ENCODE assay signal across 20 cellular contexts in the genomic region with DNA sequence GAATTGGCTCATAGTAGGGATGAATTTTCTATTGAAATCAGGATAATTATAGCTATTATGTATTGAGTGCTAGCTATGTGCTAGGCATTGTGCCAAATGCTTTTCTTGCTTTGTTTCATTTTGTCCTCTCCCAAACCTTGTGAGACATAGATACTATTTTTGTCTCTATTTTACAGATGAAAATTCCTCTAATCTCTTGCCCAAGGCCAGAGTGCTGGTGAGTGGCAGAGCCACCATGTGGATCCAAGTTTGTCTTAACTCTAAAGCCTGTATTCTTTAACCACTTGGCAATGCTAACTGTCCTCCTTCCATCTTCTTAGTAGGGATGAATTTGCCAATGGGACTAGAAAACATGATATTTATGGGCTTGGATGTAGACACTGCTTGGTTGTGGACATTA. TPM values are rescaled to one million over a fixed set of nuclear protein-coding genes. Genes with fewer than 3 reads are reported as not detected.
DNase-seq lines count a peak whose midpoint lies in the region; ATAC-seq and TF ChIP-seq lines count a peak whose summit lies in the region.
"Had no signal": no experiment of that assay in that cellular context is flagged by ENCODE, and none has a peak within 500 bp of the region (broad histone marks: within the 10 kb centered on the region; RNA-seq: fewer than 3 reads in every experiment).

No MANE protein-coding gene starts in this region.

- no peaks in the 10 kb centered on the region for H3K27me3 ChIP-seq in adrenal gland
- H3K27me3 ChIP-seq in skeletal muscle tissue (ENCODE audit: control insufficient read depth in 3 of 3, insufficient read depth in 3 of 3, low read length in 3 of 3) = peaks cover 0 to 2% (median 0%) of the 10 kb centered on the region in 3 donors

- TF ChIP-seq POLR2A in adrenal gland (IDR thresholded peaks at IDR 0.05) = no peak

- peak; percentile 49 for ATAC-seq in Right ventricle myocardium superior (ENCODE audit: poor library complexity)
- ATAC-seq in Right ventricle myocardium inferior = no peak
- ATAC-seq: GM12878, PC-3 had no signal

- H3K36me3 ChIP-seq in adrenal gland (replicated peaks in 1 of 2) (no peaks in the 10 kb centered on the region), skeletal muscle tissue (ENCODE audit: control insufficient read depth in 3 of 3, insufficient read depth in 3 of 3, low read length in 3 of 3) (no peaks in the 10 kb centered on the region)
- H3K36me3 ChIP-seq: HAP-1 had no signal

- DNase-seq in Right ventricle myocardium superior = no peak
- no peak for DNase-seq in Right ventricle myocardium inferior (ENCODE audit: missing footprints)
- peak in 6 of 7 donors; percentile 22 to 53 (median 46) for DNase-seq in adrenal gland
- DNase-seq in fibroblast of the aortic adventitia (ENCODE audit: low read depth) = peak; percentile 16
- no peak for DNase-seq in NCI-H2227 (lab: John Stamatoyannopoulos, UW; ENCODE audit: unreplicated experiment)
- DNase-seq in activated effector memory CD4-positive, alpha-beta T cell treated with anti-CD3 and anti-CD28 coated beads, Interleukin-2, amount 50 U/mL, for 16 hours = no peak
- DNase-seq in DMS53 (lab: John Stamatoyannopoulos, UW) = no peak
- DNase-seq: CD8-positive, alpha-beta memory T cell; DND-41; GDM1; NCI-H1417 treated with DMSO at 0.1 percent for 48 hours; NCI-H1930; NCI-H446 treated with DMSO at 0.1 percent for 48 hours; NCI-H774; PC-3 had no signal

- intact Hi-C loops in Right ventricle myocardium superior (cut with DNase I) = no loop called here
- intact Hi-C loops in Right ventricle myocardium inferior (cut with DNase I) = no loop called here
- intact Hi-C loops in adrenal gland (cut with DNase I) = no loop called here

- H3K4me3 ChIP-seq in adrenal gland (no peak overlapping the region), fibroblast of the aortic adventitia (ENCODE audit: low read depth, low read length) (no peak overlapping the region), skeletal muscle tissue (ENCODE audit: low read length in 3 of 3) (no peak overlapping the region)
- H3K4me3 ChIP-seq: GM12878, HAP-1 had no signal

- H3K27ac ChIP-seq in adrenal gland (no peak overlapping the region), skeletal muscle tissue (ENCODE audit: low read depth, low read length) (peak overlapping the region; percentile 0)
- H3K27ac ChIP-seq: 22Rv1, HL-60 had no signal

- TF ChIP-seq CTCF in adrenal gland (IDR thresholded peaks at IDR 0.05) (no peak), fibroblast of the aortic adventitia (IDR thresholded peaks at IDR 0.05; ENCODE audit: insufficient read depth, low read length) (no peak)

- no peak overlapping the region for H3K9ac ChIP-seq in skeletal muscle tissue (ENCODE audit: low read depth in 1 of 3, low read length in 3 of 3)

- H3K9me3 ChIP-seq in adrenal gland (replicated peaks in 1 of 3) (no peaks in the 10 kb centered on the region), skeletal muscle tissue (ENCODE audit: control insufficient read depth in 3 of 3, low read length in 3 of 3) (no peaks in the 10 kb centered on the region)
- H3K9me3 ChIP-seq: HAP-1 had no signal

- H3K4me1 ChIP-seq in adrenal gland (replicated peaks in 1 of 2) (peaks cover 0 to 9% of the 10 kb centered on the region in 2 donors), skeletal muscle tissue (ENCODE audit: control insufficient read depth in 3 of 3, insufficient read depth in 3 of 3, low read length in 3 of 3) (peaks cover 4 to 10% (median 7%) of the 10 kb centered on the region in 3 donors)

RNA-seq across cellular contexts. Expression of a gene that starts 58.2 kb away (rescaled TPM):
- total RNA-seq in Right ventricle myocardium superior (47.1 TPM), Right ventricle myocardium inferior (53.6 TPM), adrenal gland (10 to 100 TPM; 17.2 to 32.2 (median 27.0) TPM), fibroblast of the aortic adventitia (ENCODE audit: low replicate concordance) (7.3 and 11.8 TPM in 2 replicates), skeletal muscle tissue (15.1 TPM)
- polyA plus RNA-seq in adrenal gland = 10 to 100 TPM in 1 of 3 donors, 1 to 10 TPM in 2; 8.7 to 27.3 (median 8.9) TPM

Comparison
In these comparisons a context has a peak if more than half of its experiments do, and no peak if none do; other contexts are left out.
1. DNase-seq: peak in adrenal gland (6 of 7) and fibroblast of the aortic adventitia (single experiment); none in Right ventricle myocardium superior (single experiment), Right ventricle myocardium inferior (single experiment), NCI-H2227 (single experiment), activated effector memory CD4-positive, alpha-beta T cell treated with anti-CD3 and anti-CD28 coated beads, Interleukin-2, amount 50 U/mL, for 16 hours (single experiment) and DMS53 (single experiment).